ENCODE assay signal across 8 cellular contexts in the genomic region with DNA sequence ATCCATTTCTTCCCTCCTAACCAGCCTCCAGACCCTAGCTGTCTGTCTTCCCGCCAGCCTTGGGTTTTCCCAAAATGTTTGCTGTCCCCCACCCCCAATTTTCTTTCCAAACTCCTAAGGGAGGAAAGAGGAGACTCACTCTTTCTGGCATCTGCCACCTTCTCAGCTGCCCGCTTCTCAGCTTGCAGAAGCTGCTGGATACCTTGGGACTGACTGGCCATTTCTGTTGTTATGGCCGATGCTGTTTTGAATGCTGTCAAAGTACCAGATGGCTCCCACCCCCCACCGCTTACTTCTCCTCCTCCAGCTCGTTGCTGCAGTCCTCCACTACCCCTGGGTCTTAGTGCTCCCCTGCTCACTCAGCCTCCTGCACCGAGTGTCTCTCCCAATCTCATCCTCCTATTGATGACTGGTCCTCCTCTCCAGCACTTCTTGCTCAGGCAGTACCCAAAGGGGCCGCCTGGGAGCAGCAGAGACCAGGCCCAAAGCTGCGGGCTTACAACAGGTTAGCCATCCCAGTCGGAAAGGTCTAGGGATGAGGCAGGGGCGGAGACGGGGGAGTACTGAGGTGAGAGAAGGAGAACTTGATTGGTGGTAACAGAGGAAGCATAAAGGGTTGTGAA. TPM values are rescaled to one million over a fixed set of nuclear protein-coding genes. Genes with fewer than 3 reads are reported as not detected.
DNase-seq lines count a peak whose midpoint lies in the region; ATAC-seq and TF ChIP-seq lines count a peak whose summit lies in the region.

A gene (minus strand): TSS at position 270 of the 623 bp plus-strand sequence. CDS start 49 bp downstream, at position 221.

- H3K36me3 ChIP-seq in SU-DHL-6 (ENCODE audit: low read length), result 0 out of 2 replicates have a peak, but pooled peaks cover 4% of the 10 kb centered on the region
- no peaks in the 10 kb centered on the region for H3K36me3 ChIP-seq in parathyroid adenoma (ENCODE audit: control insufficient read depth, insufficient read depth, low read length)
- peaks cover 7 to 23% (median 16%) of the 10 kb centered on the region in 3 donors for H3K36me3 ChIP-seq in tibial artery

- peak within 1 kb of the TSS; percentile 88 for H3K4me3 Mint-ChIP-seq in activated naive CD8-positive, alpha-beta T cell treated with anti-CD3 and anti-CD28 coated beads, Interleukin-2, amount 10 ng/mL, durations not matched to agents 7 days and 5 days

- H3F3A ChIP-seq in SU-DHL-6 (ENCODE audit: insufficient read depth), result peaks cover 52% of the 10 kb centered on the region

- no peaks in the 10 kb centered on the region for H3K9me3 ChIP-seq in SU-DHL-6 (ENCODE audit: insufficient read depth, low read length)
- H3K9me3 ChIP-seq in parathyroid adenoma (ENCODE audit: control insufficient read depth, low read length), result no peaks in the 10 kb centered on the region
- H3K9me3 ChIP-seq in tibial artery, result no peaks in the 10 kb centered on the region

- peak within 1 kb of the TSS; percentile 87 for H3K4me2 ChIP-seq in SU-DHL-6 (ENCODE audit: low read depth, low read length, poor library complexity, severe bottlenecking)
- peak within 1 kb of the TSS; percentile 92 for H3K4me2 ChIP-seq in parathyroid adenoma (ENCODE audit: low read length)

- H2AFZ ChIP-seq in SU-DHL-6 (ENCODE audit: low read depth, low read length, severe bottlenecking) (peak within 1 kb of the TSS; percentile 43), parathyroid adenoma (peak within 1 kb of the TSS; percentile 77)

- H3K4me1 ChIP-seq in parathyroid adenoma (peaks cover 15% of the 10 kb centered on the region), tibial artery (peaks cover 0 to 42% (median 24%) of the 10 kb centered on the region in 4 donors)

- TF ChIP-seq CTCF in HFF-Myc (IDR thresholded peaks at IDR 0.05; ENCODE audit: low read depth, low read length, missing control alignments) (peak; percentile 100), SU-DHL-6 (IDR thresholded peaks at IDR 0.05; ENCODE audit: insufficient read depth, low read length, poor library complexity, severe bottlenecking) (peak; percentile 100), parathyroid adenoma (IDR thresholded peaks at IDR 0.05) (peak; percentile 99), tibial artery (IDR thresholded peaks at IDR 0.05) (peak; percentile 96 to 98)

- DNase-seq in DMS79 treated with DMSO at 0.1 percent for 48 hours (lab: John Stamatoyannopoulos, UW), result peak; percentile 94
- DNase-seq in HFF-Myc (ENCODE audit: extremely low read depth, low read depth), result peak; percentile 87
- peak; percentile 89 for DNase-seq in NCI-H128 (lab: John Stamatoyannopoulos, UW; ENCODE audit: unreplicated experiment)
- DNase-seq in activated naive CD8-positive, alpha-beta T cell treated with anti-CD3 and anti-CD28 coated beads, Interleukin-2, amount 10 ng/mL, durations not matched to agents 7 days and 5 days, result peak; percentile 91
- DNase-seq in Right ventricle myocardium superior, result peak; percentile 93
- DNase-seq in tibial artery, result peak; percentile 91 to 93

- no peaks in the 10 kb centered on the region for H3K27me3 ChIP-seq in SU-DHL-6 (ENCODE audit: low read length)
- no peaks in the 10 kb centered on the region for H3K27me3 ChIP-seq in parathyroid adenoma (ENCODE audit: control insufficient read depth, insufficient read depth, low read length)
- no peaks in the 10 kb centered on the region for H3K27me3 ChIP-seq in tibial artery

- peak; percentile 61 for ATAC-seq in activated naive CD8-positive, alpha-beta T cell treated with anti-CD3 and anti-CD28 coated beads, Interleukin-2, amount 10 ng/mL, durations not matched to agents 7 days and 5 days (ENCODE audit: low read depth)
- peak; percentile 84 for ATAC-seq in Right ventricle myocardium superior (ENCODE audit: poor library complexity)

- peaks cover 31% of the 10 kb centered on the region for H3K4me1 Mint-ChIP-seq in activated naive CD8-positive, alpha-beta T cell treated with anti-CD3 and anti-CD28 coated beads, Interleukin-2, amount 10 ng/mL, durations not matched to agents 7 days and 5 days

- H3K79me2 ChIP-seq in SU-DHL-6 (ENCODE audit: insufficient read depth, low read length) (peaks cover 15% of the 10 kb centered on the region), parathyroid adenoma (peaks cover 21% of the 10 kb centered on the region)

- H3K9ac ChIP-seq in SU-DHL-6 (ENCODE audit: low read length), result peak within 1 kb of the TSS; percentile 61
- H3K9ac ChIP-seq in parathyroid adenoma, result no peak within 1 kb of the TSS

- H4K20me1 ChIP-seq in SU-DHL-6 (ENCODE audit: low read depth, low read length), result no peaks in the 10 kb centered on the region

- H3K27ac Mint-ChIP-seq in activated naive CD8-positive, alpha-beta T cell treated with anti-CD3 and anti-CD28 coated beads, Interleukin-2, amount 10 ng/mL, durations not matched to agents 7 days and 5 days, result peak within 1 kb of the TSS; percentile 71

- POLR2A ChIA-PET in activated naive CD8-positive, alpha-beta T cell treated with anti-CD3 and anti-CD28 coated beads, Interleukin-2, amount 10 ng/mL, durations not matched to agents 7 days and 5 days (lab: Charles Lee), result interaction anchor here (0.8 to 3.4 kb wide), 9 partner anchors 31 to 289 kb away, joined by 3 to 24 read pairs (median 7); a partner anchor contains a TSS

- H3K9me2 ChIP-seq in SU-DHL-6 (replicated peaks; ENCODE audit: insufficient read depth, low read length), result no peaks in the 10 kb centered on the region

- H3K27ac ChIP-seq in SU-DHL-6 (ENCODE audit: low read depth, low read length) (peak within 1 kb of the TSS; percentile 71), parathyroid adenoma (peak within 1 kb of the TSS; percentile 80), tibial artery (peak within 1 kb of the TSS; percentile 72 to 74)

- intact Hi-C loops in Right ventricle myocardium superior (cut with DNase I) (loop anchor here (2.0 to 5.0 kb wide), 3 partner anchors 36 to 71 kb away; a partner anchor contains a TSS), tibial artery (cut with DNase I; ENCODE audit: low total_unique reads) (loop anchor here (2.0 kb wide), 1 partner anchor 52 kb away; no protein-coding TSS in a partner anchor)

- H3K4me3 ChIP-seq in HFF-Myc (replicated peaks; ENCODE audit: low read depth, low read length) (peak within 1 kb of the TSS; percentile 43), SU-DHL-6 (ENCODE audit: insufficient read depth, low read length, poor library complexity, severe bottlenecking) (peak within 1 kb of the TSS; percentile 60), parathyroid adenoma (ENCODE audit: low read depth, low read length) (peak within 1 kb of the TSS; percentile 88), tibial artery (peak within 1 kb of the TSS; percentile 46 to 54)

- no peaks in the 10 kb centered on the region for H3K9me3 Mint-ChIP-seq in activated naive CD8-positive, alpha-beta T cell treated with anti-CD3 and anti-CD28 coated beads, Interleukin-2, amount 10 ng/mL, durations not matched to agents 7 days and 5 days

- peaks cover 8% of the 10 kb centered on the region for H3K36me3 Mint-ChIP-seq in activated naive CD8-positive, alpha-beta T cell treated with anti-CD3 and anti-CD28 coated beads, Interleukin-2, amount 10 ng/mL, durations not matched to agents 7 days and 5 days

- no peaks in the 10 kb centered on the region for H3K27me3 Mint-ChIP-seq in activated naive CD8-positive, alpha-beta T cell treated with anti-CD3 and anti-CD28 coated beads, Interleukin-2, amount 10 ng/mL, durations not matched to agents 7 days and 5 days

RNA-seq across cellular contexts. Expression of the gene that starts here (rescaled TPM):
- total RNA-seq in activated naive CD8-positive, alpha-beta T cell treated with anti-CD3 and anti-CD28 coated beads, Interleukin-2, amount 10 ng/mL, durations not matched to agents 7 days and 5 days, result 1 to 10 TPM; 4.5 to 5.5 TPM
- 2.3 TPM for total RNA-seq in Right ventricle myocardium superior

Comparison
In these comparisons a context has a peak if more than half of its experiments do, and no peak if none do; other contexts are left out.
1. Peak in every context shown above with its lines: DNase-seq, ATAC-seq, H3K4me3 ChIP-seq and H3K27ac ChIP-seq.